ENCODE assay signal across 25 cellular contexts in the genomic region with DNA sequence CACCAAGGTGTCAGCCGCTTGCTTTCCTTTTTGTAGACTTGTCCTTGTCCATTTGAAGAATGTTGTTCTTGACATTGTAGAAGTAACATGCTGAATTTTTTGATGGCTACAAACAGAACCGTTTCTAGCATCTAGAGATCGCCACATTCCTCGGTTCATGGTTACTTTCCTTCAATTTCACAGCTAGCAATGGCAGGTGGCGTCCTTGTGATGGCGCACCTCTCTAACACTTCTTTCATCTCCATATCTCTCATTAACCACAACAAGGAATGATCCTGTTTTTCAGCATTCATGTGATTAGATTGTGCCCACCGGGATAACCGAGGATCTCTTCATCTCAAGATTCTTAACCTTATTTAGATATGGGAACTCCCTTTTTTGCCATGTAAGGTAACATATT.
"Had no signal": no experiment of that assay in that cellular context is flagged by ENCODE, and none has a peak within 500 bp of the region (broad histone marks: within the 10 kb centered on the region; RNA-seq: fewer than 3 reads in every experiment).

No MANE protein-coding gene starts in this region.

- ATAC-seq: effector memory CD8-positive, alpha-beta T cell; gastroesophageal sphincter; left colon; right lobe of liver had no signal

- H3K27ac ChIP-seq: ascending aorta, cardiac muscle cell, coronary artery, gastroesophageal sphincter, ovary, right lobe of liver, thoracic aorta had no signal

- H3K27me3 ChIP-seq: ascending aorta, cardiac muscle cell, gastroesophageal sphincter, ovary, right lobe of liver had no signal

- DNase-seq: activated CD4-positive, alpha-beta memory T cell treated with anti-CD3 and anti-CD28 coated beads, Interleukin-2, amount 10 ng/mL, durations not matched to agents 7 days and 5 days; activated CD4-positive, alpha-beta T cell treated with anti-CD3 and anti-CD28 coated beads, Interleukin-2, amount 10 ng/mL, durations not matched to agents 7 days and 5 days; activated CD4-positive, CD25-positive, alpha-beta regulatory T cell treated with anti-CD3 and anti-CD28 coated beads, Interleukin-2, amount 50 U/mL, for 72 hours; activated CD8-positive, alpha-beta memory T cell treated with anti-CD3 and anti-CD28 coated beads, Interleukin-2, amount 50 U/mL, for 48 hours; activated gamma-delta T cell; activated naive CD4-positive, alpha-beta T cell treated with anti-CD3 and anti-CD28 coated beads, Interleukin-2, amount 10 ng/mL, durations not matched to agents 7 days and 5 days; activated naive CD8-positive, alpha-beta T cell treated with anti-CD3 and anti-CD28 coated beads, Interleukin-2, amount 10 ng/mL, durations not matched to agents 7 days and 5 days; activated T-cell treated with anti-CD3 and anti-CD28 coated beads, Interleukin-2, amount 50 U/mL, for 24 hours; cerebellar nuclear complex; effector memory CD8-positive, alpha-beta T cell; head of caudate nucleus; hippocampal formation; left colon; mammary epithelial cell; naive B cell; nephron progenitor cell; ovary; right lobe of liver; stimulated activated CD4-positive, alpha-beta T cell treated with anti-CD3 and anti-CD28 coated beads, Interleukin-2, amount 100 ng/mL, for 48 hours; trophoblast cell had no signal

- H3K4me3 ChIP-seq: ascending aorta, cardiac muscle cell, coronary artery, gastroesophageal sphincter, ovary, right lobe of liver, thoracic aorta had no signal

- H3K36me3 ChIP-seq: ascending aorta, cardiac muscle cell, gastroesophageal sphincter, ovary, right lobe of liver, thoracic aorta had no signal

- H3K9me3 ChIP-seq: ascending aorta, gastroesophageal sphincter, ovary, right lobe of liver, thoracic aorta had no signal
